Comparison of ENCODE assay signal across 1 cellular context in genomic region chr12:6952860-6953416, GRCh38.
TF ChIP-seq lines count a peak whose summit lies in the region.

No MANE protein-coding gene starts in this region.

TF ChIP-seq in GM23338, 12 proteins besides CTCF, POLR2A, EP300 and RAD21 (continued from another document):
- TF ChIP-seq ZNF462 (CRISPR knock-in tag; IDR thresholded peaks at IDR 0.05): no peak
- TF ChIP-seq ZNF114 (CRISPR knock-in tag; IDR thresholded peaks at IDR 0.05): no peak
- TF ChIP-seq NANOG (IDR thresholded peaks at IDR 0.05; ENCODE audit: borderline replicate concordance): no peak
- TF ChIP-seq EZH2phosphoT487 (IDR thresholded peaks at IDR 0.05; ENCODE audit: unreplicated experiment): no peak
- no peak for TF ChIP-seq EZH2 (IDR thresholded peaks at IDR 0.05; ENCODE audit: low read depth, unreplicated experiment)
- TF ChIP-seq ETS1 (IDR thresholded peaks at IDR 0.05): no peak
- TF ChIP-seq JUNB (IDR thresholded peaks at IDR 0.05; ENCODE audit: unreplicated experiment): no peak
